ENCODE assay signal across 1 cellular context in the genomic region with DNA sequence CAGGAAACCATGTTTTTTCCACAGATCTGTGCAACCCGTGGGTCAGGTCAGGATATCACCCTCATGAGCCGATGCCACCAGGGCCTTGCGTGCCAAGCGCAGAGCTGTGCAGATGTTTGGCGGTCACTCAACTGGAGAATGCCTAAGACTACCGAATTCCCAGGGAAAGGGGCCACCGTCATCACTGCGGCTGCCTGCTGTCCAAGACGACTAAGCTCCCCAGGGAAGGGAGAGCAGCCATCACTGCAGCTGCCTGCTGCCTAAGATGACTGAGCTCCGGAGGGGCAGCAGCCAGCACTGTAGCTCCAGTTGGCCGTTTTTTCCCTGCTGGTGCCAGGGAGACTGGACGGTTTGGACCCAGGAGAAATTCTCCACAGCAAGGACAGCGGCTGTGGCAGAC.
TF ChIP-seq lines count a peak whose summit lies in the region.

No MANE protein-coding gene starts in this region.

TF ChIP-seq in H1, 55 proteins besides CTCF, POLR2A, EP300 and RAD21:
- no peak for TF ChIP-seq KDM4A (IDR thresholded peaks at IDR 0.05; ENCODE audit: low read depth, low read length, severe bottlenecking)
- no peak for TF ChIP-seq EZH2 (IDR thresholded peaks at IDR 0.05; ENCODE audit: low read depth, low read length, severe bottlenecking)
- TF ChIP-seq, protein P1, sequence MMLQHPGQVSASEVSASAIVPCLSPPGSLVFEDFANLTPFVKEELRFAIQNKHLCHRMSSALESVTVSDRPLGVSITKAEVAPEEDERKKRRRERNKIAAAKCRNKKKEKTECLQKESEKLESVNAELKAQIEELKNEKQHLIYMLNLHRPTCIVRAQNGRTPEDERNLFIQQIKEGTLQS (IDR thresholded peaks at IDR 0.05; ENCODE audit: insufficient read depth, low read depth, low read length), result no peak
- no peak for TF ChIP-seq SAP30 (IDR thresholded peaks at IDR 0.05; ENCODE audit: insufficient read depth, insufficient replicate concordance, low read length)
- TF ChIP-seq RBBP5 (IDR thresholded peaks at IDR 0.05; ENCODE audit: borderline replicate concordance, low read depth, low read length), result no peak
- no peak for TF ChIP-seq PHF8 (conservative IDR thresholded peaks at IDR 0.05; ENCODE audit: low read depth, low read length)
- no peak for TF ChIP-seq FOSL1 (IDR thresholded peaks at IDR 0.05; ENCODE audit: insufficient read depth, low read depth, low read length)
- TF ChIP-seq RFX5 (IDR thresholded peaks at IDR 0.05; ENCODE audit: borderline replicate concordance, low read depth, low read length), result no peak
- no peak for TF ChIP-seq MAFK (IDR thresholded peaks at IDR 0.05; ENCODE audit: low read depth, low read length)
- TF ChIP-seq HDAC6 (IDR thresholded peaks at IDR 0.05; ENCODE audit: low read depth, low read length), result no peak
- no peak for TF ChIP-seq ZNF274 (IDR thresholded peaks at IDR 0.05; ENCODE audit: borderline replicate concordance, extremely low read depth, low read length)
